In genomic region chr3:3082547-3082924, GRCh38 we compare ENCODE assay signal across 15 cellular contexts. TPM values are rescaled to one million over a fixed set of nuclear protein-coding genes. Genes with fewer than 3 reads are reported as not detected.
A peak's percentile ranks its signal among the peaks of the same experiment; 100 is the strongest.
DNase-seq lines count a peak whose midpoint lies in the region; ATAC-seq and TF ChIP-seq lines count a peak whose summit lies in the region.
"Had no signal": no experiment of that assay in that cellular context is flagged by ENCODE, and none has a peak within 500 bp of the region (broad histone marks: within the 10 kb centered on the region; RNA-seq: fewer than 3 reads in every experiment).

No MANE protein-coding gene starts in this region.

- no peaks in the 10 kb centered on the region for H3K4me1 Mint-ChIP-seq in mesothelial cell of epicardium
- H3K4me1 Mint-ChIP-seq: activated CD4-positive, alpha-beta T cell treated with anti-CD3 and anti-CD28 coated beads for 36 hours; brain; neural crest cell had no signal

- no peak overlapping the region for H3K4me3 Mint-ChIP-seq in mesothelial cell of epicardium
- H3K4me3 Mint-ChIP-seq: activated CD4-positive, alpha-beta T cell treated with anti-CD3 and anti-CD28 coated beads for 36 hours; activated T-helper 17 cell treated with anti-CD3 and anti-CD28 coated beads, Interleukin-2, amount 50 U/mL, for 72 hours; brain; neural crest cell had no signal

- no peak overlapping the region for H3K27ac Mint-ChIP-seq in mesothelial cell of epicardium
- H3K27ac Mint-ChIP-seq: activated CD4-positive, alpha-beta T cell treated with anti-CD3 and anti-CD28 coated beads for 36 hours; activated T-helper 17 cell treated with anti-CD3 and anti-CD28 coated beads, Interleukin-2, amount 50 U/mL, for 72 hours; brain had no signal

- no peaks in the 10 kb centered on the region for H3K36me3 Mint-ChIP-seq in mesothelial cell of epicardium
- H3K36me3 Mint-ChIP-seq: brain had no signal

- in situ Hi-C loops in GM13976 (cut with MboI; ENCODE audit: low sequenced_read_pairs, unreplicated experiment) = no loop called here
- in situ Hi-C loops in HAP-1 (cut with MboI; ENCODE audit: low sequenced_read_pairs) = no loop called here

- no peaks in the 10 kb centered on the region for H3K9me3 Mint-ChIP-seq in mesothelial cell of epicardium
- H3K9me3 Mint-ChIP-seq: activated T-helper 17 cell treated with anti-CD3 and anti-CD28 coated beads, Interleukin-2, amount 50 U/mL, for 72 hours; neural crest cell had no signal

- peak; percentile 12 for ATAC-seq in GM19438 (IDR thresholded peaks at IDR 0.05; ENCODE audit: low read depth, unreplicated experiment)
- peak; percentile 28 for ATAC-seq in HG02678 (IDR thresholded peaks at IDR 0.05; ENCODE audit: unreplicated experiment)
- peak; percentile 29 for ATAC-seq in HG03354 (IDR thresholded peaks at IDR 0.05; ENCODE audit: poor library complexity, severe bottlenecking, unreplicated experiment)
- ATAC-seq: activated CD4-positive, alpha-beta T cell treated with anti-CD3 and anti-CD28 coated beads for 36 hours; activated T-helper 17 cell treated with anti-CD3 and anti-CD28 coated beads, Interleukin-2, amount 50 U/mL, for 72 hours; left lobe of liver had no signal

- no peaks in the 10 kb centered on the region for H3K36me3 ChIP-seq in HAP-1 (replicated peaks)
- H3K36me3 ChIP-seq: tibial artery had no signal

- peaks cover 10% of the 10 kb centered on the region for H3K27me3 Mint-ChIP-seq in mesothelial cell of epicardium (ENCODE audit: low read depth)
- H3K27me3 Mint-ChIP-seq: activated CD4-positive, alpha-beta T cell treated with anti-CD3 and anti-CD28 coated beads for 36 hours had no signal

- H3K27me3 ChIP-seq in HAP-1 (ENCODE audit: low read depth) = no peaks in the 10 kb centered on the region
- H3K27me3 ChIP-seq: tibial artery had no signal

- no peaks in the 10 kb centered on the region for H3K4me1 ChIP-seq in HAP-1
- H3K4me1 ChIP-seq: tibial artery had no signal

- TF ChIP-seq CTCF in GM13976 (IDR thresholded peaks at IDR 0.05; ENCODE audit: borderline replicate concordance, control extremely low read depth, extremely low read depth, insufficient read depth, missing control alignments) (no peak), mesothelial cell of epicardium (IDR thresholded peaks at IDR 0.05; ENCODE audit: unreplicated experiment) (no peak)

- H3K9me3 ChIP-seq in HAP-1 = no peaks in the 10 kb centered on the region
- H3K9me3 ChIP-seq: tibial artery had no signal

- peak overlapping the region; percentile 33; the same call in 1 of the 2 replicates for H3K4me3 ChIP-seq in GM08714 (ENCODE audit: low read length)
- H3K4me3 ChIP-seq in HAP-1 = no peak overlapping the region
- H3K4me3 ChIP-seq: tibial artery had no signal

- DNase-seq in GM13976 (ENCODE audit: low spot score) (no peak), HAP-1 (ENCODE audit: low spot score in 2 of 2) (no peak), mesothelial cell of epicardium (ENCODE audit: low spot score in 2 of 2, unreplicated experiment in 2 of 2) (no peak)
- DNase-seq in effector CD8-positive, alpha-beta T cell (lab: John Stamatoyannopoulos, UW) = no peak
- DNase-seq: 8988T; activated CD4-positive, alpha-beta T cell treated with anti-CD3 and anti-CD28 coated beads for 36 hours; tibial artery had no signal

RNA-seq across cellular contexts. Expression of gene IL5RA, which starts 27.6 kb away (rescaled TPM):
- total RNA-seq in mesothelial cell of epicardium = not detected in 3 replicates
- total RNA-seq: left lobe of liver, neural crest cell had no signal

RNA-seq across cellular contexts. Expression of gene TRNT1, which starts 44.2 kb away (rescaled TPM):
- 30.6 to 34.4 TPM (median 34.0 TPM) in 3 replicates for total RNA-seq in mesothelial cell of epicardium
